ENCODE assay signal across 8 cellular contexts in genomic region chr3:183635107-183635430, GRCh38. TPM values are rescaled to one million over a fixed set of nuclear protein-coding genes. Genes with fewer than 3 reads are reported as not detected.
DNase-seq lines count a peak whose midpoint lies in the region; ATAC-seq and TF ChIP-seq lines count a peak whose summit lies in the region.

No MANE protein-coding gene starts in this region.

- H3K9me3 ChIP-seq in right atrium auricular region = no peaks in the 10 kb centered on the region

- intact Hi-C loops in left ventricle myocardium superior (cut with micrococcal nuclease) = no loop called here

- H3K4me2 ChIP-seq in mesendoderm (ENCODE audit: low read length) = peak overlapping the region; percentile 48

- no peaks in the 10 kb centered on the region for H3K79me2 ChIP-seq in mesendoderm (ENCODE audit: control insufficient read depth, insufficient read depth, low read length)

- peak overlapping the region; percentile 51 for H3K56ac ChIP-seq in mesendoderm (ENCODE audit: low read length)

- DNase-seq in right atrium auricular region (ENCODE audit: low spot score) = no peak
- no peak for DNase-seq in left ventricle myocardium superior
- DNase-seq in astrocyte of the spinal cord (ENCODE audit: low read depth, low spot score) = no peak
- no peak for DNase-seq in mesendoderm
- no peak for DNase-seq in occipital lobe (lab: John Stamatoyannopoulos, UW)
- DNase-seq in activated gamma-delta T cell treated with Interleukin-2 at 50 U/mL for 16 hours = no peak
- no peak for DNase-seq in NCI-H1048 (lab: John Stamatoyannopoulos, UW)

- H4K5ac ChIP-seq in mesendoderm (ENCODE audit: low read length) = no peak overlapping the region

- no peak overlapping the region for H2AK5ac ChIP-seq in mesendoderm (ENCODE audit: low read length)

- H4K8ac ChIP-seq in mesendoderm (ENCODE audit: low read depth, low read length) = no peak overlapping the region

- no peaks in the 10 kb centered on the region for H3K79me1 ChIP-seq in mesendoderm (ENCODE audit: low read length)

- H3K4me1 ChIP-seq in right atrium auricular region (peaks cover 0 to 36% of the 10 kb centered on the region in 2 donors), mesendoderm (ENCODE audit: control insufficient read depth, low read depth, low read length) (no peaks in the 10 kb centered on the region)

- H3K27me3 ChIP-seq in right atrium auricular region = no peaks in the 10 kb centered on the region
- H3K27me3 ChIP-seq in mesendoderm (ENCODE audit: insufficient read depth, low read length, poor library complexity) = no peaks in the 10 kb centered on the region

- H3K27ac ChIP-seq in right atrium auricular region (peak overlapping the region; percentile 99 to 100), mesendoderm (ENCODE audit: low read depth, low read length) (no peak overlapping the region)

- no peak overlapping the region for H3K4ac ChIP-seq in mesendoderm (ENCODE audit: low read depth, low read length)

- H2BK15ac ChIP-seq in mesendoderm (replicated peaks; ENCODE audit: low read depth) = no peak overlapping the region

- no peak overlapping the region for H2BK5ac ChIP-seq in mesendoderm (ENCODE audit: low read length)

- no peaks in the 10 kb centered on the region for H3K36me3 ChIP-seq in right atrium auricular region
- H3K36me3 ChIP-seq in mesendoderm (ENCODE audit: control insufficient read depth, insufficient read depth, low read length) = no peaks in the 10 kb centered on the region

- WGBS in mesendoderm (ENCODE audit: extremely low coverage, insufficient coverage, low lambda C conversion rate) = no CpG with 5 or more reads among the region's 9 CpGs

- peak overlapping the region; percentile 96 to 100 for H3K4me3 ChIP-seq in right atrium auricular region
- H3K4me3 ChIP-seq in astrocyte of the spinal cord (ENCODE audit: low read depth, low read length) = peak overlapping the region; percentile 85
- H3K4me3 ChIP-seq in mesendoderm (ENCODE audit: low read length) = peak overlapping the region; percentile 42

- no peak overlapping the region for H3K23ac ChIP-seq in mesendoderm (ENCODE audit: low read length)

- no peak overlapping the region for H3K18ac ChIP-seq in mesendoderm (ENCODE audit: low read length)

- no peak overlapping the region for H2BK120ac ChIP-seq in mesendoderm (ENCODE audit: low read depth, low read length)

- H3K9ac ChIP-seq in mesendoderm (ENCODE audit: low read length) = peak overlapping the region; percentile 8

- in situ Hi-C loops in astrocyte of the spinal cord (cut with HindIII; ENCODE audit: low sequenced_read_pairs) = no loop called here

- ATAC-seq in left ventricle myocardium superior (no peak), HG03108 (IDR thresholded peaks at IDR 0.05; ENCODE audit: unreplicated experiment) (no peak)

- no peak for TF ChIP-seq CTCF in right atrium auricular region (IDR thresholded peaks at IDR 0.05)
- TF ChIP-seq CTCF in astrocyte of the spinal cord (IDR thresholded peaks at IDR 0.05; ENCODE audit: low read depth, low read length) = no peak

RNA-seq across cellular contexts. Expression of gene KLHL24, which starts 0.4 kb away (rescaled TPM):
- total RNA-seq in right atrium auricular region (100 to 1,000 TPM; 135 to 210 TPM), left ventricle myocardium superior (272 TPM), occipital lobe (299 TPM)
- 6.1 TPM for polyA plus RNA-seq in mesendoderm (2013, experiment 1 of 2)
- polyA plus RNA-seq in mesendoderm (2013, experiment 2 of 2) = 5.2 TPM

Comparison
In these comparisons a context has a peak if more than half of its experiments do, and no peak if none do; other contexts are left out.
1. H3K4me3 ChIP-seq: peak in every context shown above with its lines; median percentile 98 in right atrium auricular region; 85 in astrocyte of the spinal cord; 42 in mesendoderm.